Comparison of ENCODE assay signal across 26 cellular contexts in the genomic region with DNA sequence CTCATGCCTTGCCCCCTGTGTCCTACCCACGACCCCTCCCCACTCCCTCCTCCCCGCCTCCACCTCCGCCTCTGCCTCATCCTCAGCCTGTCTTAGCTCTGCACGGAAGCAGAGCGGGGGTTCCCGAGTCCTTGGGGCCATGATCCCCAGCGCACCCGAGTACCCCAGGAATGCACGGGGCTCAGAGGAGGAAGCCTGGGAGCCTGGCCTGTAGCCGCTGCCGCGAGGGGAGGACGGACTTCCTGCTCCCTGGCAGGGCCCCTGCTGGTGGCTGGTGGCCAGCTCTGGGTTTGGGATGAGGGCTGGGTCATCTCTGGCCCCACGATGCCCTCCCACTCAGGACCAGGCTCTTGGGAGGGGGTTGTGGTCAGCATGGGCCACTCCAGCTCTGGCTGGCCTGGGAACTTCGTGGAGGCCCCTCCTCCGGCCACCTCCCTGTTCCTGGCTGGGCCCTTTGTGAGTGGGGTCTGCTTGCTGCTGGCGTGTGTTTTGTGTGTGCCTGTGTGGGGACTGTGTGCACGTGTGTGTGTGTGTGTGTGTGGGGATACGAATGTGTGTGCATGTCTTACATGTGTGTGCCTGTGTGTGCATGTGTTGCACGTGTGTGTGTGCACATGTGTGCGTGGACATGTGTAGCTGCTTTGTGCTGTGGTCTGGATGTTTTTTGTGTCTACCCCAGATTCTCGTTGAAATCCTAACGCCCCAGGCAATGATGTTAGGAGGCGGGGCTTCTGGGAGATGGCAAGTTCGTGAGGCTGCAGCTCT. TPM values are rescaled to one million over a fixed set of nuclear protein-coding genes. Genes with fewer than 3 reads are reported as not detected.
DNase-seq lines count a peak whose midpoint lies in the region; ATAC-seq, FAIRE-seq and TF ChIP-seq lines count a peak whose summit lies in the region.
"Had no signal": no experiment of that assay in that cellular context is flagged by ENCODE, and none has a peak within 500 bp of the region (broad histone marks: within the 10 kb centered on the region; RNA-seq: fewer than 3 reads in every experiment).

No MANE protein-coding gene starts in this region.

- H3K36me3 ChIP-seq in Caco-2 (ENCODE audit: control insufficient read depth, insufficient read depth, low read length): peaks cover 6% of the 10 kb centered on the region; the same call in 1 of the 2 replicates
- no peaks in the 10 kb centered on the region for H3K36me3 ChIP-seq in endodermal cell (ENCODE audit: control insufficient read depth, insufficient read depth, low read length)
- no peaks in the 10 kb centered on the region for H3K36me3 ChIP-seq in trophoblast cell (ENCODE audit: control insufficient read depth in 1 of 2, insufficient read depth in 2 of 2, low read length in 2 of 2)
- H3K36me3 ChIP-seq: ovary, sigmoid colon had no signal

- no peak overlapping the region for H3K27ac ChIP-seq in endodermal cell (ENCODE audit: low read depth, low read length)
- no peak overlapping the region for H3K27ac ChIP-seq in trophoblast cell (ENCODE audit: low read depth, low read length)
- H3K27ac ChIP-seq: KMS-11, ovary, sigmoid colon, SK-N-MC had no signal

- BruUV-seq in Caco-2 (replicated peaks; lab: Mats Ljungman, UMichigan): no TSS peak

- H3K9me3 Mint-ChIP-seq in Caco-2 (ENCODE audit: unreplicated experiment) (no peaks in the 10 kb centered on the region), endodermal cell (no peaks in the 10 kb centered on the region)
- H3K9me3 Mint-ChIP-seq: activated T-cell treated with anti-CD3 and anti-CD28 coated beads, Interleukin-2, amount 50 U/mL, for 24 hours; CD8-positive, alpha-beta T cell; central memory CD8-positive, alpha-beta T cell had no signal

- FAIRE-seq in HTR-8/SVneo (lab: Jason Lieb, UNC): peak; percentile 99
- FAIRE-seq: keratinocyte had no signal

- H4K91ac ChIP-seq in trophoblast cell (ENCODE audit: low read depth, low read length): peak overlapping the region; percentile 89

- CTCF ChIA-PET in Caco-2 (lab: Charles Lee): interaction anchor here (0.6 to 2.7 kb wide), 5 partner anchors 19 to 767 kb away, joined by 3 to 11 read pairs (median 5); no protein-coding TSS in a partner anchor

- no peak for TF ChIP-seq CTCF in Caco-2 (IDR thresholded peaks at IDR 0.05; ENCODE audit: insufficient read depth in 1 of 2, low read depth in 1 of 2, low read length in 1 of 2, severe bottlenecking in 1 of 2, unreplicated experiment in 1 of 2)
- peak; percentile 10 for TF ChIP-seq CTCF in endodermal cell (conservative IDR thresholded peaks at IDR 0.05)

- H2BK5ac ChIP-seq in trophoblast cell (ENCODE audit: low read depth, low read length, poor library complexity): peak overlapping the region; percentile 52

- H3K4me1 Mint-ChIP-seq in Caco-2 (ENCODE audit: low read depth, unreplicated experiment) (peaks cover 82% of the 10 kb centered on the region), endodermal cell (peaks cover 15% of the 10 kb centered on the region)
- H3K4me1 Mint-ChIP-seq: central memory CD8-positive, alpha-beta T cell had no signal

- H3K9ac ChIP-seq in endodermal cell (ENCODE audit: extremely low read depth, low read length, poor library complexity, severe bottlenecking) (no peak overlapping the region), trophoblast cell (ENCODE audit: low read length) (no peak overlapping the region)
- H3K9ac ChIP-seq: KMS-11 had no signal

- no peak overlapping the region for H3K4me2 ChIP-seq in trophoblast cell (ENCODE audit: low read length)
- H3K4me2 ChIP-seq: KMS-11 had no signal

- peaks cover 95% of the 10 kb centered on the region for H3K4me1 ChIP-seq in Caco-2
- H3K4me1 ChIP-seq in endodermal cell (ENCODE audit: control insufficient read depth, insufficient read depth, low read length): peaks cover 10% of the 10 kb centered on the region
- H3K4me1 ChIP-seq in trophoblast cell (ENCODE audit: control insufficient read depth in 1 of 2, insufficient read depth in 2 of 2, low read length in 2 of 2): peaks cover 38 to 45% of the 10 kb centered on the region in 2 experiments

- intact Hi-C loops in Caco-2 (cut with micrococcal nuclease; ENCODE audit: unreplicated experiment): no loop called here

- ATAC-seq in GM19351 (IDR thresholded peaks at IDR 0.05; ENCODE audit: unreplicated experiment): no peak
- ATAC-seq: activated CD8-positive, alpha-beta T cell treated with anti-CD3 and anti-CD28 coated beads, Interleukin-2, amount 10 ng/mL, durations not matched to agents 7 days and 5 days; CD8-positive, alpha-beta T cell had no signal

- peak overlapping the region; percentile 76 for H3K23ac ChIP-seq in trophoblast cell (ENCODE audit: low read length)

- WGBS in endodermal cell (ENCODE audit: insufficient coverage in 1 of 2, insufficient read length in 1 of 2), 2 experiments: 89 to 91% methylated on average over 13 to 25 of the region's 25 CpGs
- WGBS in trophoblast cell (ENCODE audit: extremely low coverage, insufficient coverage, insufficient read length): no CpG with 5 or more reads among the region's 25 CpGs

- peak overlapping the region; percentile 9 for H4K12ac ChIP-seq in trophoblast cell (ENCODE audit: low read depth, low read length)

- H3K27me3 Mint-ChIP-seq in Caco-2 (ENCODE audit: insufficient read depth, unreplicated experiment): no peaks in the 10 kb centered on the region
- peaks cover 3% of the 10 kb centered on the region for H3K27me3 Mint-ChIP-seq in endodermal cell (ENCODE audit: insufficient read depth)

- H3K36me3 Mint-ChIP-seq in Caco-2 (ENCODE audit: insufficient read depth, unreplicated experiment): peaks cover 68% of the 10 kb centered on the region
- no peaks in the 10 kb centered on the region for H3K36me3 Mint-ChIP-seq in endodermal cell (ENCODE audit: low read depth)
- H3K36me3 Mint-ChIP-seq: CD8-positive, alpha-beta T cell had no signal

- no peak for DNase-seq in Caco-2
- DNase-seq in HTR-8/SVneo (ENCODE audit: insufficient read length, low spot score): no peak
- no peak for DNase-seq in endodermal cell
- DNase-seq in trophoblast cell: no peak
- DNase-seq in NCI-H146 treated with DMSO at 0.1 percent for 48 hours (lab: John Stamatoyannopoulos, UW; ENCODE audit: unreplicated experiment): no peak
- no peak for DNase-seq in activated naive CD4-positive, alpha-beta T cell (lab: John Stamatoyannopoulos, UW)
- DNase-seq: activated CD8-positive, alpha-beta T cell treated with anti-CD3 and anti-CD28 coated beads, Interleukin-2, amount 10 ng/mL, durations not matched to agents 7 days and 5 days; activated naive CD4-positive, alpha-beta T cell treated with Interleukin-2 at 50 U/mL for 16 hours; activated T-cell treated with anti-CD3 and anti-CD28 coated beads, Interleukin-2, amount 50 U/mL, for 24 hours; CD8-positive, alpha-beta T cell; DND-41; foreskin melanocyte; hypothalamus; NCI-H2081; NCI-H510A; NK-92 treated with Interleukin-12 subunit alpha and Interleukin-12 subunit beta, amount 100 ng/mL, for 24 hours; ovary; sigmoid colon had no signal

- H3K27me3 ChIP-seq in Caco-2 (replicated peaks; ENCODE audit: control insufficient read depth, insufficient read depth, low read length) (no peaks in the 10 kb centered on the region), endodermal cell (ENCODE audit: control insufficient read depth, insufficient read depth, low read length, poor library complexity, severe bottlenecking) (peaks cover 9% of the 10 kb centered on the region), trophoblast cell (ENCODE audit: insufficient read depth, low read length) (no peaks in the 10 kb centered on the region)
- H3K27me3 ChIP-seq: ovary had no signal

- H3K14ac ChIP-seq in trophoblast cell (ENCODE audit: low read length): peak overlapping the region; percentile 61

- H3K27ac Mint-ChIP-seq in Caco-2 (ENCODE audit: unreplicated experiment) (peak overlapping the region; percentile 88), endodermal cell (no peak overlapping the region)
- H3K27ac Mint-ChIP-seq: activated CD8-positive, alpha-beta T cell treated with anti-CD3 and anti-CD28 coated beads, Interleukin-2, amount 10 ng/mL, durations not matched to agents 7 days and 5 days; activated T-cell treated with anti-CD3 and anti-CD28 coated beads, Interleukin-2, amount 50 U/mL, for 24 hours; CD8-positive, alpha-beta T cell had no signal

- peak overlapping the region; percentile 69 for H2AK5ac ChIP-seq in trophoblast cell (ENCODE audit: low read length)

- no peak overlapping the region for H3K4ac ChIP-seq in trophoblast cell (ENCODE audit: low read depth, low read length)

- peaks cover 23% of the 10 kb centered on the region for H3K79me1 ChIP-seq in trophoblast cell (ENCODE audit: low read length)

- H3K9me3 ChIP-seq in Caco-2: no peaks in the 10 kb centered on the region
- no peaks in the 10 kb centered on the region for H3K9me3 ChIP-seq in endodermal cell (ENCODE audit: control insufficient read depth, low read length)
- H3K9me3 ChIP-seq in trophoblast cell (ENCODE audit: insufficient read depth, low read depth, low read length): peaks cover 2% of the 10 kb centered on the region
- H3K9me3 ChIP-seq: ovary, sigmoid colon had no signal

- peak overlapping the region; percentile 42 for H4K8ac ChIP-seq in trophoblast cell (ENCODE audit: low read depth, low read length)

- peak overlapping the region; percentile 69 for H3K4me3 Mint-ChIP-seq in Caco-2 (ENCODE audit: unreplicated experiment)
- H3K4me3 Mint-ChIP-seq in endodermal cell: no peak overlapping the region
- H3K4me3 Mint-ChIP-seq: activated CD8-positive, alpha-beta T cell treated with anti-CD3 and anti-CD28 coated beads, Interleukin-2, amount 10 ng/mL, durations not matched to agents 7 days and 5 days; activated T-cell treated with anti-CD3 and anti-CD28 coated beads, Interleukin-2, amount 50 U/mL, for 24 hours; CD8-positive, alpha-beta T cell; central memory CD8-positive, alpha-beta T cell had no signal

- peaks cover 13% of the 10 kb centered on the region for H3K79me2 ChIP-seq in trophoblast cell (ENCODE audit: control insufficient read depth, insufficient read depth, low read length, poor library complexity)

- H3K4me3 ChIP-seq in Caco-2 (ENCODE audit: low read depth, low read length): no peak overlapping the region
- H3K4me3 ChIP-seq in endodermal cell (ENCODE audit: low read length): no peak overlapping the region
- H3K4me3 ChIP-seq in trophoblast cell (ENCODE audit: low read depth, low read length): peak overlapping the region; percentile 10
- H3K4me3 ChIP-seq: ovary, sigmoid colon, SK-N-MC had no signal

- H2BK120ac ChIP-seq in trophoblast cell (ENCODE audit: insufficient read depth, low read length, poor library complexity): peak overlapping the region; percentile 91

- peak overlapping the region; percentile 4 for H3K18ac ChIP-seq in trophoblast cell (ENCODE audit: low read length)

- POLR2A ChIA-PET in Caco-2 (lab: Charles Lee): interaction anchor here (0.6 kb wide), 1 partner anchor 366 kb away, joined by 3 read pairs; no protein-coding TSS in a partner anchor

- H2BK12ac ChIP-seq in trophoblast cell (ENCODE audit: low read length): peak overlapping the region; percentile 70

- H2AFZ ChIP-seq in trophoblast cell (ENCODE audit: insufficient read depth, low read length, poor library complexity): peak overlapping the region; percentile 40

RNA-seq across cellular contexts. Expression of gene RBBP8NL, which starts 1.2 kb away (rescaled TPM):
- total RNA-seq in Caco-2 (2022) (39.2 and 40.5 TPM in 2 replicates), endodermal cell (under 1 TPM in 1 of 2 donors, not detected in 1; 0.40 TPM)
- polyA plus RNA-seq in endodermal cell (2013, experiment 1 of 2): 0.07 TPM
- polyA plus RNA-seq in endodermal cell (2013, experiment 2 of 2): 0.25 TPM
- 7.9 TPM in 2 replicates for polyA plus RNA-seq in trophoblast cell (2013)
- total RNA-seq: activated CD8-positive, alpha-beta T cell treated with anti-CD3 and anti-CD28 coated beads, Interleukin-2, amount 10 ng/mL, durations not matched to agents 7 days and 5 days; CD8-positive, alpha-beta T cell; lung microvascular endothelial cell; RPMI7951; sigmoid colon had no signal
- polyA plus RNA-seq: ovary had no signal

RNA-seq across cellular contexts. Expression of gene CABLES2, which starts 21.5 kb away (rescaled TPM):
- total RNA-seq in Caco-2 (2022) (30.7 and 36.4 TPM in 2 replicates), endodermal cell (10 to 100 TPM; 10.4 to 15.6 TPM)
- 13.5 TPM for polyA plus RNA-seq in endodermal cell (2013, experiment 1 of 2)
- polyA plus RNA-seq in endodermal cell (2013, experiment 2 of 2): 13.0 TPM
- polyA plus RNA-seq in trophoblast cell (2013): 15.0 and 15.1 TPM in 2 replicates

RNA-seq across cellular contexts. Expression of gene RPS21, which starts 41.7 kb away (rescaled TPM):
- total RNA-seq in Caco-2 (2022) (4,496 and 4,723 TPM in 2 replicates), endodermal cell (1,000 to 10,000 TPM; 1,288 to 1,382 TPM)
- polyA plus RNA-seq in endodermal cell (2013, experiment 1 of 2): 1,213 TPM
- 1,212 TPM for polyA plus RNA-seq in endodermal cell (2013, experiment 2 of 2)
- 2,264 and 2,365 TPM in 2 replicates for polyA plus RNA-seq in trophoblast cell (2013)

RNA-seq across cellular contexts. Expression of gene GATA5, which starts 47.2 kb away (rescaled TPM):
- 0.12 and 0.25 TPM in 2 replicates for total RNA-seq in Caco-2 (2022)
- 1 to 10 TPM; 2.5 to 6.7 TPM for total RNA-seq in endodermal cell
- 0.75 TPM for polyA plus RNA-seq in endodermal cell (2013, experiment 1 of 2)
- polyA plus RNA-seq in endodermal cell (2013, experiment 2 of 2): 0.75 TPM
- polyA plus RNA-seq in trophoblast cell (2013): 0.85 and 0.90 TPM in 2 replicates
- total RNA-seq: activated CD8-positive, alpha-beta T cell treated with anti-CD3 and anti-CD28 coated beads, Interleukin-2, amount 10 ng/mL, durations not matched to agents 7 days and 5 days; CD8-positive, alpha-beta T cell; lung microvascular endothelial cell; myocyte; RPMI7951 had no signal
- polyA plus RNA-seq: keratinocyte had no signal

Comparison
In these comparisons a context has a peak if more than half of its experiments do, and no peak if none do; other contexts are left out.
1. RNA of gene RBBP8NL, which starts 1.2 kb away (total RNA-seq): 39.2 to 40.5 TPM in Caco-2; 0.40 TPM in endodermal cell; every median in the first group is over 10 times any median in the second.